In genomic region chr7:64653721-64654401, GRCh38 we compare ENCODE assay signal across 22 cellular contexts. TPM values are rescaled to one million over a fixed set of nuclear protein-coding genes. Genes with fewer than 3 reads are reported as not detected.
DNase-seq lines count a peak whose midpoint lies in the region; ATAC-seq and TF ChIP-seq lines count a peak whose summit lies in the region.
"Had no signal": no experiment of that assay in that cellular context is flagged by ENCODE, and none has a peak within 500 bp of the region (broad histone marks: within the 10 kb centered on the region; RNA-seq: fewer than 3 reads in every experiment).

No MANE protein-coding gene starts in this region.

- no peaks in the 10 kb centered on the region for H3F3A ChIP-seq in SK-N-SH (replicated peaks; ENCODE audit: insufficient read depth)

- no peak for TF ChIP-seq EP300 in SK-N-SH (IDR thresholded peaks at IDR 0.05; ENCODE audit: borderline replicate concordance in 1 of 2, low read depth in 1 of 2, low read length in 1 of 2)

- H3K27ac Mint-ChIP-seq in stimulated activated effector memory CD8-positive, alpha-beta T cell treated with anti-CD3 and anti-CD28 coated beads, Interleukin-12 subunit alpha, Interleukin-12 subunit beta, amount 100 ng/mL, for 72 hours = peak overlapping the region; percentile 29
- H3K27ac Mint-ChIP-seq: CD4-positive, alpha-beta T cell had no signal

- no peak overlapping the region for H2AFZ ChIP-seq in SK-N-SH (ENCODE audit: low read depth)

- no peak for TF ChIP-seq RAD21 in SK-N-SH (IDR thresholded peaks at IDR 0.05; ENCODE audit: low read length)

- TF ChIP-seq CTCF in fibroblast of mammary gland (conservative IDR thresholded peaks at IDR 0.05; ENCODE audit: control insufficient read depth, insufficient read depth, low read depth, low read length) (no peak), SK-N-SH (IDR thresholded peaks at IDR 0.05) (no peak)

- no peaks in the 10 kb centered on the region for H3K27me3 ChIP-seq in MG63
- H3K27me3 ChIP-seq in SK-N-SH (ENCODE audit: insufficient read depth) = no peaks in the 10 kb centered on the region
- H3K27me3 ChIP-seq: BLaER1 treated with 17β-estradiol and CSF1 and Interleukin-3, amounts not matched to agents 10 nM and 100 nM had no signal

- no peaks in the 10 kb centered on the region for H3K79me2 ChIP-seq in SK-N-SH (ENCODE audit: insufficient read depth)

- no peaks in the 10 kb centered on the region for H3K4me1 ChIP-seq in SK-N-SH (ENCODE audit: control insufficient read depth in 1 of 2, insufficient read depth in 2 of 2, low read depth in 1 of 2, low read length in 1 of 2)
- H3K4me1 ChIP-seq: A549; BLaER1 treated with 17β-estradiol and CSF1 and Interleukin-3, amounts not matched to agents 10 nM and 100 nM had no signal

- H3K4me2 ChIP-seq in SK-N-SH = no peak overlapping the region
- H3K4me2 ChIP-seq: A549; BLaER1 treated with 17β-estradiol and CSF1 and Interleukin-3, amounts not matched to agents 10 nM and 100 nM had no signal

- DNase-seq in MG63 = peak; percentile 21
- peak; percentile 4 for DNase-seq in fibroblast of mammary gland (ENCODE audit: low read depth)
- peak in 1 of 2 donors; percentile 40 for DNase-seq in stimulated activated effector memory CD8-positive, alpha-beta T cell treated with anti-CD3 and anti-CD28 coated beads, Interleukin-12 subunit alpha, Interleukin-12 subunit beta, amount 100 ng/mL, for 72 hours (ENCODE audit: low spot score in 2 of 2)
- DNase-seq in Kasumi-1 (lab: John Stamatoyannopoulos, UW) = no peak
- DNase-seq in SK-N-SH = no peak
- no peak for DNase-seq in activated CD8-positive, alpha-beta memory T cell treated with anti-CD3 and anti-CD28 coated beads for 24 hours
- DNase-seq: AML-193; CD4-positive, alpha-beta T cell; DMS53; MM.1S; NCI-H1417; NCI-H1694; NCI-H2081; NCI-H2227 treated with DMSO at 0.1 percent for 48 hours; NCI-H526 treated with DMSO at 0.1 percent for 48 hours; SHP77 had no signal

- H3K27ac ChIP-seq in SK-N-SH (ENCODE audit: low read depth in 2 of 2, low read length in 1 of 2) = no peak overlapping the region
- H3K27ac ChIP-seq: A549; BLaER1 treated with 17β-estradiol and CSF1 and Interleukin-3, amounts not matched to agents 10 nM and 100 nM; HL-60; RWPE1 had no signal

- H3K9me3 ChIP-seq in MG63 (no peaks in the 10 kb centered on the region), SK-N-SH (no peaks in the 10 kb centered on the region)

- CTCF ChIA-PET in SK-N-SH (lab: Yijun Ruan, JAX) = interaction anchor here (1.2 to 1.9 kb wide), 3 partner anchors 24 to 298 kb away, joined by 3 to 6 read pairs (median 4); no protein-coding TSS in a partner anchor

- no peaks in the 10 kb centered on the region for H3K36me3 Mint-ChIP-seq in stimulated activated effector memory CD8-positive, alpha-beta T cell treated with anti-CD3 and anti-CD28 coated beads, Interleukin-12 subunit alpha, Interleukin-12 subunit beta, amount 100 ng/mL, for 72 hours

- H3K9me2 ChIP-seq in SK-N-SH = no peaks in the 10 kb centered on the region

- H3K4me1 Mint-ChIP-seq in stimulated activated effector memory CD8-positive, alpha-beta T cell treated with anti-CD3 and anti-CD28 coated beads, Interleukin-12 subunit alpha, Interleukin-12 subunit beta, amount 100 ng/mL, for 72 hours = no peaks in the 10 kb centered on the region

- no peak overlapping the region for H3K4me3 ChIP-seq in MG63
- H3K4me3 ChIP-seq in fibroblast of mammary gland (ENCODE audit: control insufficient read depth, low read depth, low read length) = no peak overlapping the region
- no peak overlapping the region for H3K4me3 ChIP-seq in SK-N-SH (ENCODE audit: low read depth in 2 of 2, low read length in 1 of 2)
- H3K4me3 ChIP-seq: A549; BLaER1 treated with 17β-estradiol and CSF1 and Interleukin-3, amounts not matched to agents 10 nM and 100 nM had no signal

- no peak overlapping the region for H3K9ac ChIP-seq in SK-N-SH
- H3K9ac ChIP-seq: BLaER1 treated with 17β-estradiol and CSF1 and Interleukin-3, amounts not matched to agents 10 nM and 100 nM had no signal

- no peaks in the 10 kb centered on the region for H3K36me3 ChIP-seq in MG63
- H3K36me3 ChIP-seq in SK-N-SH (replicated peaks in 1 of 2; ENCODE audit: control insufficient read depth in 1 of 2, insufficient read depth in 2 of 2, low read length in 1 of 2) = no peaks in the 10 kb centered on the region
- H3K36me3 ChIP-seq: BLaER1 treated with 17β-estradiol and CSF1 and Interleukin-3, amounts not matched to agents 10 nM and 100 nM had no signal

- no peak for ATAC-seq in stimulated activated effector memory CD8-positive, alpha-beta T cell treated with anti-CD3 and anti-CD28 coated beads, Interleukin-12 subunit alpha, Interleukin-12 subunit beta, amount 100 ng/mL, for 72 hours
- ATAC-seq in GM18519 (IDR thresholded peaks at IDR 0.05; ENCODE audit: low FRiP score, unreplicated experiment) = no peak
- ATAC-seq: A549, HCT116 had no signal

- no peaks in the 10 kb centered on the region for H3K9me3 Mint-ChIP-seq in stimulated activated effector memory CD8-positive, alpha-beta T cell treated with anti-CD3 and anti-CD28 coated beads, Interleukin-12 subunit alpha, Interleukin-12 subunit beta, amount 100 ng/mL, for 72 hours
- H3K9me3 Mint-ChIP-seq: CD4-positive, alpha-beta T cell had no signal

- 52% methylated on average over 11 of the region's 11 CpGs for WGBS in SK-N-SH (ENCODE audit: low lambda C conversion rate)

- H3K4me3 Mint-ChIP-seq in stimulated activated effector memory CD8-positive, alpha-beta T cell treated with anti-CD3 and anti-CD28 coated beads, Interleukin-12 subunit alpha, Interleukin-12 subunit beta, amount 100 ng/mL, for 72 hours = no peak overlapping the region
- H3K4me3 Mint-ChIP-seq: CD4-positive, alpha-beta T cell had no signal

- POLR2A ChIA-PET in SK-N-SH (lab: Yijun Ruan, JAX) = no interaction called here

- no peaks in the 10 kb centered on the region for H4K20me1 ChIP-seq in SK-N-SH (ENCODE audit: insufficient read depth)
- H4K20me1 ChIP-seq: BLaER1 treated with 17β-estradiol and CSF1 and Interleukin-3, amounts not matched to agents 10 nM and 100 nM had no signal

TF ChIP-seq in SK-N-SH, 30 proteins besides CTCF, POLR2A, EP300 and RAD21 (continues in another document):
- TF ChIP-seq USF1 (IDR thresholded peaks at IDR 0.05; ENCODE audit: borderline replicate concordance, low read depth) (no peak), USF2 (IDR thresholded peaks at IDR 0.05; ENCODE audit: borderline replicate concordance, low read depth, low read length) (no peak), FOSL2 (IDR thresholded peaks at IDR 0.05; ENCODE audit: borderline replicate concordance, low read depth) (no peak), TCF12 (IDR thresholded peaks at IDR 0.05) (no peak), CHD2 (IDR thresholded peaks at IDR 0.05; ENCODE audit: low read length, partially characterized antibody) (no peak), ELF1 (IDR thresholded peaks at IDR 0.05) (no peak), YY1 (IDR thresholded peaks at IDR 0.05; ENCODE audit: low read depth) (no peak), GATA2 (CRISPR knock-in tag; IDR thresholded peaks at IDR 0.05) (no peak), ZBTB33 (IDR thresholded peaks at IDR 0.05; ENCODE audit: borderline replicate concordance, low read depth) (no peak), POLR2AphosphoS5 (IDR thresholded peaks at IDR 0.05; ENCODE audit: low read depth, low read length) (no peak), NFIC (IDR thresholded peaks at IDR 0.05; ENCODE audit: borderline replicate concordance) (no peak), TEAD4 (IDR thresholded peaks at IDR 0.05; ENCODE audit: borderline replicate concordance, insufficient read depth) (no peak), FOXJ3 (CRISPR knock-in tag; IDR thresholded peaks at IDR 0.05) (no peak), GABPA (IDR thresholded peaks at IDR 0.05; ENCODE audit: low read depth) (no peak)

RNA-seq across cellular contexts. Expression of gene ZNF107, which starts 12.1 kb away (rescaled TPM):
- 0.92 and 2.6 TPM in 2 replicates for total RNA-seq in MG63 (2014; rRNA removed; shearing (Covaris generic); ENCODE audit: low replicate concordance)
- 1.9 and 2.0 TPM in 2 replicates for polyA plus RNA-seq in SK-N-SH (2012; rRNA removed)
- polyA plus RNA-seq in SK-N-SH (2012; cell fraction: cytosol; rRNA removed) = 1.9 and 2.4 TPM in 2 replicates
- 5.0 and 5.8 TPM in 2 replicates for polyA plus RNA-seq in SK-N-SH (2012; cell fraction: nucleus; rRNA removed)

Comparison
In these comparisons a context has a peak if more than half of its experiments do, and no peak if none do; other contexts are left out.
1. DNase-seq: peak in MG63 (single experiment) and fibroblast of mammary gland (single experiment); none in Kasumi-1 (0 of 2), SK-N-SH (single experiment) and activated CD8-positive, alpha-beta memory T cell treated with anti-CD3 and anti-CD28 coated beads for 24 hours (single experiment).